ENCODE assay signal across 1 cellular context in the genomic region with DNA sequence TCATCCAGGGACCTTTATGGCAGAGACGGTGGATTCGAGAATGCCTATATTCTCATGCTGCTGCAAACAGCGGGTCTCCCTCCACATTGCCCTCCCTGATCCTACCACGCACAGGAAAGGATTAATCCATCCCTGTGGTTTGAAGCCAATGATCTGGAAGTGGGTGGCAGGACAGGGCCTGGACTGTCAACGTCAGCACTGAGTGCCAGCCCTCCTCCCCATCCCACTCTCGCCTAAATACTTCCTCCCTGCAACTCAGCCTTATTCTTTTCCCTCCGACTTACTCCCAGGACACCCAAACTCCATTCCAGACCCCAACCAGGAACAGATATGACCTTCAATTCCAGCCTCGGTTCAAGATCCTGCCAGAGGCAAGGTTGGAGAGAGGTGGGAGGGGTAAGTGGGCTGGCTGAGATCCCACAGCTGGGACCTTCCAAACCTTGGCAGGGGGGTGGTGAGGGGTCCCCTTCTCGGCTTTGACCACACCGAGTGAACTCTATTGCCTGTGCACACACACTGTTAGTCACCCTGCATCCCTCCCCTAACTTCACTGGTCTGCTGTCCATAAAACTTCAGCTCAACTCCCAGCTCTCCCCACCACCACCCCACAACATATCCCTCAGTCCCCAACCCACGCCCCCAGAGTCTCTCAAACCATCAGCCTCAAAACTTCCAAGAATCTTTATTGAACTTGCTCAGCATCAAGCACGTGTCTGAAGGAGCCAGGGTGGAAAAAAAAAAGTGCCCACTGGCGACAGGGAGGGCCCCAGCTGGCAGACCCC.
TF ChIP-seq lines count a peak whose summit lies in the region.

No MANE protein-coding gene starts in this region.

TF ChIP-seq in IMR-90, 13 proteins besides CTCF, POLR2A, EP300 and RAD21:
- TF ChIP-seq BHLHE40 (IDR thresholded peaks at IDR 0.05; ENCODE audit: low read depth, low read length) = no peak
- TF ChIP-seq RCOR1 (IDR thresholded peaks at IDR 0.05; ENCODE audit: insufficient replicate concordance, low read length) = no peak
- no peak for TF ChIP-seq CHD1 (IDR thresholded peaks at IDR 0.05; ENCODE audit: low read depth, low read length)
- TF ChIP-seq MAZ (IDR thresholded peaks at IDR 0.05; ENCODE audit: borderline replicate concordance, low read depth, low read length) = no peak
- TF ChIP-seq SMC3 (IDR thresholded peaks at IDR 0.05; ENCODE audit: low read depth, low read length) = no peak
